Comparison of ENCODE assay signal across 1 cellular context in the genomic region with DNA sequence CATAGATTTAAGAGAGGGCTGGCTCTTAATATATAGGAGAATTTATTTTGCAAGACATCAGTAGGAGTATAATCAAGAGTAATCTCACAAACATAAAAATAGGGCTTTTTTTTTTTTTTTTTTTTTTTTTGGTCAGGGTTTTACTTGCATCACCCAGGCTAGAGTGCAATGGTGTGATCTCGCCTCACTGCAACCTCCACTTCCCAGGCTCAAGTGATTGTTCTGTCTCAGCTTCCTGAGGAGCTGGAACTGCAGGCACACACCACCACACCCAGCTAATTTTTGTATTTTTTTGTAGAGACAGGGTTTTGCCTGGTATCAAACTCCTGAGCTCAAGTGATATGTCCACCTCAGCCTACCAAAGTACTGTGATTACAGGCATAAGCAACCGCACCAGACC.
TF ChIP-seq lines count a peak whose summit lies in the region.

No MANE protein-coding gene starts in this region.

TF ChIP-seq in GM23338, 12 proteins besides CTCF, POLR2A, EP300 and RAD21:
- TF ChIP-seq, protein P1, sequence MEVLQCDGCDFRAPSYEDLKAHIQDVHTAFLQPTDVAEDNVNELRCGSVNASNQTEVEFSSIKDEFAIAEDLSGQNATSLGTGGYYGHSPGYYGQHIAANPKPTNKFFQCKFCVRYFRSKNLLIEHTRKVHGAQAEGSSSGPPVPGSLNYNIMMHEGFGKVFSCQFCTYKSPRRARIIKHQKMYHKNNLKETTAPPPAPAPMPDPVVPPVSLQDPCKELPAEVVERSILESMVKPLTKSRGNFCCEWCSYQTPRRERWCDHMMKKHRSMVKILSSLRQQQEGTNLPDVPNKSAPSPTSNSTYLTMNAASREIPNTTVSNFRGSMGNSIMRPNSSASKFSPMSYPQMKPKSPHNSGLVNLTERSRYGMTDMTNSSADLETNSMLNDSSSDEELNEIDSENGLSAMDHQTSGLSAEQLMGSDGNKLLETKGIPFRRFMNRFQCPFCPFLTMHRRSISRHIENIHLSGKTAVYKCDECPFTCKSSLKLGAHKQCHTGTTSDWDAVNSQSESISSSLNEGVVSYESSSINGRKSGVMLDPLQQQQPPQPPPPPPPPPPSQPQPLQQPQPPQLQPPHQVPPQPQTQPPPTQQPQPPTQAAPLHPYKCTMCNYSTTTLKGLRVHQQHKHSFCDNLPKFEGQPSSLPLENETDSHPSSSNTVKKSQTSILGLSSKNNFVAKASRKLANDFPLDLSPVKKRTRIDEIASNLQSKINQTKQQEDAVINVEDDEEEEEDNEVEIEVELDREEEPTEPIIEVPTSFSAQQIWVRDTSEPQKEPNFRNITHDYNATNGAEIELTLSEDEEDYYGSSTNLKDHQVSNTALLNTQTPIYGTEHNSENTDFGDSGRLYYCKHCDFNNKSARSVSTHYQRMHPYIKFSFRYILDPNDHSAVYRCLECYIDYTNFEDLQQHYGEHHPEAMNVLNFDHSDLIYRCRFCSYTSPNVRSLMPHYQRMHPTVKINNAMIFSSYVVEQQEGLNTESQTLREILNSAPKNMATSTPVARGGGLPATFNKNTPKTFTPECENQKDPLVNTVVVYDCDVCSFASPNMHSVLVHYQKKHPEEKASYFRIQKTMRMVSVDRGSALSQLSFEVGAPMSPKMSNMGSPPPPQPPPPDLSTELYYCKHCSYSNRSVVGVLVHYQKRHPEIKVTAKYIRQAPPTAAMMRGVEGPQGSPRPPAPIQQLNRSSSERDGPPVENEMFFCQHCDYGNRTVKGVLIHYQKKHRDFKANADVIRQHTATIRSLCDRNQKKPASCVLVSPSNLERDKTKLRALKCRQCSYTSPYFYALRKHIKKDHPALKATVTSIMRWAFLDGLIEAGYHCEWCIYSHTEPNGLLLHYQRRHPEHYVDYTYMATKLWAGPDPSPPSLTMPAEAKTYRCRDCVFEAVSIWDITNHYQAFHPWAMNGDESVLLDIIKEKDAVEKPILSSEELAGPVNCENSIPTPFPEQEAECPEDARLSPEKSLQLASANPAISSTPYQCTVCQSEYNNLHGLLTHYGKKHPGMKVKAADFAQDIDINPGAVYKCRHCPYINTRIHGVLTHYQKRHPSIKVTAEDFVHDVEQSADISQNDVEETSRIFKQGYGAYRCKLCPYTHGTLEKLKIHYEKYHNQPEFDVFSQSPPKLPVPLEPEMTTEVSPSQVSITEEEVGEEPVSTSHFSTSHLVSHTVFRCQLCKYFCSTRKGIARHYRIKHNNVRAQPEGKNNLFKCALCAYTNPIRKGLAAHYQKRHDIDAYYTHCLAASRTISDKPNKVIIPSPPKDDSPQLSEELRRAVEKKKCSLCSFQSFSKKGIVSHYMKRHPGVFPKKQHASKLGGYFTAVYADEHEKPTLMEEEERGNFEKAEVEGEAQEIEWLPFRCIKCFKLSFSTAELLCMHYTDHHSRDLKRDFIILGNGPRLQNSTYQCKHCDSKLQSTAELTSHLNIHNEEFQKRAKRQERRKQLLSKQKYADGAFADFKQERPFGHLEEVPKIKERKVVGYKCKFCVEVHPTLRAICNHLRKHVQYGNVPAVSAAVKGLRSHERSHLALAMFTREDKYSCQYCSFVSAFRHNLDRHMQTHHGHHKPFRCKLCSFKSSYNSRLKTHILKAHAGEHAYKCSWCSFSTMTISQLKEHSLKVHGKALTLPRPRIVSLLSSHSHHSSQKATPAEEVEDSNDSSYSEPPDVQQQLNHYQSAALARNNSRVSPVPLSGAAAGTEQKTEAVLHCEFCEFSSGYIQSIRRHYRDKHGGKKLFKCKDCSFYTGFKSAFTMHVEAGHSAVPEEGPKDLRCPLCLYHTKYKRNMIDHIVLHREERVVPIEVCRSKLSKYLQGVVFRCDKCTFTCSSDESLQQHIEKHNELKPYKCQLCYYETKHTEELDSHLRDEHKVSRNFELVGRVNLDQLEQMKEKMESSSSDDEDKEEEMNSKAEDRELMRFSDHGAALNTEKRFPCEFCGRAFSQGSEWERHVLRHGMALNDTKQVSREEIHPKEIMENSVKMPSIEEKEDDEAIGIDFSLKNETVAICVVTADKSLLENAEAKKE (CRISPR knock-in tag; IDR thresholded peaks at IDR 0.05), result no peak
- TF ChIP-seq ZNF331 (CRISPR knock-in tag; IDR thresholded peaks at IDR 0.05; ENCODE audit: low read depth), result no peak
- TF ChIP-seq, protein P2, sequence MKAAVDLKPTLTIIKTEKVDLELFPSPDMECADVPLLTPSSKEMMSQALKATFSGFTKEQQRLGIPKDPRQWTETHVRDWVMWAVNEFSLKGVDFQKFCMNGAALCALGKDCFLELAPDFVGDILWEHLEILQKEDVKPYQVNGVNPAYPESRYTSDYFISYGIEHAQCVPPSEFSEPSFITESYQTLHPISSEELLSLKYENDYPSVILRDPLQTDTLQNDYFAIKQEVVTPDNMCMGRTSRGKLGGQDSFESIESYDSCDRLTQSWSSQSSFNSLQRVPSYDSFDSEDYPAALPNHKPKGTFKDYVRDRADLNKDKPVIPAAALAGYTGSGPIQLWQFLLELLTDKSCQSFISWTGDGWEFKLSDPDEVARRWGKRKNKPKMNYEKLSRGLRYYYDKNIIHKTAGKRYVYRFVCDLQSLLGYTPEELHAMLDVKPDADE (IDR thresholded peaks at IDR 0.05), result no peak
- TF ChIP-seq JUNB (IDR thresholded peaks at IDR 0.05; ENCODE audit: unreplicated experiment), result no peak
- no peak for TF ChIP-seq EZH2 (IDR thresholded peaks at IDR 0.05; ENCODE audit: low read depth, unreplicated experiment)
- TF ChIP-seq STAT1 (IDR thresholded peaks at IDR 0.05; ENCODE audit: unreplicated experiment), result no peak
- no peak for TF ChIP-seq CREB1 (CRISPR knock-in tag; IDR thresholded peaks at IDR 0.05; ENCODE audit: low read depth)
